16 cellular contexts compared by ENCODE assay signal in the genomic region with DNA sequence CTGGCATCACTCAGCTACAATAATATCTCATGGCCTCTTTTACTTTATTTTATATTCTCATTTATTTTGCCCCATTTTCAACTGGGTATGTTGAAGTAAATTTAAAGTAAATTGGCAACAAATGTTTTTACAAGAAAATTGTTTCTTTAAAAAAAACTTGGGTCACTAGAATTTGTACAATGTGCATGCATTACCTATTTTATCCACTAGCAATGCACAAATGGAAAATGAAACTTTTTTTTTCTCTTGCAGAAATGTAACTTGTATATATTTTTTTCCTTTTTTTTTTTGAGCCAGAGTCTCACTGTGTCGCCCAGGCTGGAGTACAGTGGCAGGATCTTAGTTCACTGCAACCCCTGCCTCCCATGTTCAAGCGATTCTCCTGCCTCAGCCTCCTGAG. TPM values are rescaled to one million over a fixed set of nuclear protein-coding genes. Genes with fewer than 3 reads are reported as not detected.
A peak's percentile ranks its signal among the peaks of the same experiment; 100 is the strongest.
DNase-seq lines count a peak whose midpoint lies in the region; ATAC-seq, FAIRE-seq and TF ChIP-seq lines count a peak whose summit lies in the region.
"Had no signal": no experiment of that assay in that cellular context is flagged by ENCODE, and none has a peak within 500 bp of the region (broad histone marks: within the 10 kb centered on the region; RNA-seq: fewer than 3 reads in every experiment).

No MANE protein-coding gene starts in this region.

- H4K20me1 ChIP-seq in DND-41 (ENCODE audit: insufficient read depth, low read length) (no peaks in the 10 kb centered on the region), GM12878 (ENCODE audit: control insufficient read depth, insufficient read depth) (no peaks in the 10 kb centered on the region)

- TF ChIP-seq POLR2A in GM12878 (IDR thresholded peaks at IDR 0.05; ENCODE audit: low read depth, low read length) (no peak), lower leg skin (IDR thresholded peaks at IDR 0.05) (no peak)

- H3K27ac ChIP-seq in DND-41 (ENCODE audit: low read length): no peak overlapping the region
- H3K27ac ChIP-seq in HEK293 (ENCODE audit: extremely low read depth, low read depth, low read length): no peak overlapping the region
- H3K27ac ChIP-seq in GM12878 (ENCODE audit: control insufficient read depth, insufficient read depth): no peak overlapping the region

- BruUV-seq in GM12878 (replicated peaks; lab: Mats Ljungman, UMichigan): no TSS peak

- POLR2A ChIA-PET in HEK293 (lab: Yijun Ruan, JAX): interaction anchor here (0.6 to 2.0 kb wide), 3 partner anchors 10 to 285 kb away, joined by 3 to 7 read pairs (median 4); partner anchors contain the start of genes H2AZ2 and PURB
- POLR2A ChIA-PET in GM12878 (lab: Charles Lee): interaction anchor here (0.7 to 1.4 kb wide), 3 partner anchors 10 to 32 kb away, joined by 4 to 5 read pairs (median 4); partner anchors contain the start of genes H2AZ2 and PURB

- no peaks in the 10 kb centered on the region for H3K36me3 Mint-ChIP-seq in neural crest cell (ENCODE audit: low read depth)
- no peaks in the 10 kb centered on the region for H3K36me3 Mint-ChIP-seq in activated CD8-positive, alpha-beta memory T cell treated with anti-CD3 and anti-CD28 coated beads, Interleukin-2, amount 10 ng/mL, durations not matched to agents 7 days and 5 days
- H3K36me3 Mint-ChIP-seq: natural killer cell treated with Interleukin-12 subunit alpha and Interleukin-12 subunit beta and Interleukin-15 and Interleukin-18, amount 100 ng/mL, for 72 hours had no signal

- H3K27me3 ChIP-seq in DND-41 (ENCODE audit: insufficient read depth, low read length, poor library complexity): no peaks in the 10 kb centered on the region
- H3K27me3 ChIP-seq in GM12878 (replicated peaks in 1 of 2; ENCODE audit: control insufficient read depth in 2 of 2, insufficient read depth in 2 of 2, low read length in 1 of 2): no peaks in the 10 kb centered on the region

- intact Hi-C loops in GM12878 (cut with micrococcal nuclease; ENCODE audit: unreplicated experiment): no loop called here
- intact Hi-C loops in lower leg skin (cut with DNase I; ENCODE audit: low total_unique reads): loop anchor here (10.0 kb wide), 2 partner anchors 67 to 277 kb away; no protein-coding TSS in a partner anchor

- in situ Hi-C loops in GM12878 (cut with MboI): loop anchor here (5.0 kb wide), 2 partner anchors 69 to 279 kb away; no protein-coding TSS in a partner anchor

- H2AFZ ChIP-seq in DND-41 (ENCODE audit: low read depth, low read length) (no peak overlapping the region), GM12878 (ENCODE audit: control insufficient read depth, low read depth, low read length) (no peak overlapping the region)

- H3K4me1 ChIP-seq in DND-41 (ENCODE audit: insufficient read depth, low read length): peaks cover 6% of the 10 kb centered on the region; the same call in 1 of the 2 replicates
- no peaks in the 10 kb centered on the region for H3K4me1 ChIP-seq in HEK293 (ENCODE audit: control insufficient read depth, insufficient read depth, low read length)
- no peaks in the 10 kb centered on the region for H3K4me1 ChIP-seq in GM12878 (ENCODE audit: control insufficient read depth, insufficient read depth, low read length)

- no peak overlapping the region for H3K4me3 Mint-ChIP-seq in neural crest cell
- H3K4me3 Mint-ChIP-seq in activated CD8-positive, alpha-beta memory T cell treated with anti-CD3 and anti-CD28 coated beads, Interleukin-2, amount 10 ng/mL, durations not matched to agents 7 days and 5 days: no peak overlapping the region
- H3K4me3 Mint-ChIP-seq: activated T-cell treated with anti-CD3 and anti-CD28 coated beads, Interleukin-2, amount 50 U/mL, for 4 hours; natural killer cell treated with Interleukin-12 subunit alpha and Interleukin-12 subunit beta and Interleukin-15 and Interleukin-18, amount 100 ng/mL, for 72 hours had no signal

- no peaks in the 10 kb centered on the region for H3K36me3 ChIP-seq in DND-41 (ENCODE audit: insufficient read depth, low read length)
- no peaks in the 10 kb centered on the region for H3K36me3 ChIP-seq in HEK293 (ENCODE audit: control insufficient read depth in 2 of 2, insufficient read depth in 1 of 2, low read length in 2 of 2)
- H3K36me3 ChIP-seq in GM12878 (ENCODE audit: control insufficient read depth in 2 of 2, insufficient read depth in 2 of 2, low read length in 1 of 2): no peaks in the 10 kb centered on the region

- H3K79me2 ChIP-seq in DND-41 (ENCODE audit: insufficient read depth, low read length) (no peaks in the 10 kb centered on the region), GM12878 (ENCODE audit: control insufficient read depth, insufficient read depth, low read length) (no peaks in the 10 kb centered on the region)

- WGBS in GM12878 (ENCODE audit: insufficient coverage, insufficient replicate concordance, low lambda C conversion rate, missing lambda C conversion rate): 75% methylated on average over 2 of the region's 2 CpGs
- 84 to 92% methylated on average over 2 of the region's 2 CpGs for WGBS in lower leg skin, 2 donors

- no peak for TF ChIP-seq RAD21 in GM12878 (IDR thresholded peaks at IDR 0.05; ENCODE audit: insufficient read depth, low read depth, low read length)

- no peak overlapping the region for H3K9ac ChIP-seq in DND-41 (ENCODE audit: low read depth, low read length)
- no peak overlapping the region for H3K9ac ChIP-seq in GM12878 (ENCODE audit: control insufficient read depth, insufficient read depth, low read length)

- no peak for TF ChIP-seq EP300 in GM12878 (IDR thresholded peaks at IDR 0.05; ENCODE audit: borderline replicate concordance in 1 of 2, control insufficient read depth in 1 of 2, low read depth in 2 of 2, low read length in 2 of 2)

- RAD21 ChIA-PET in GM12878 (lab: Charles Lee; ENCODE audit: unreplicated experiment): interaction anchor here (1.0 to 6.9 kb wide), 11 partner anchors 11 to 278 kb away, joined by 3 to 73 read pairs (median 7); partner anchors contain the start of genes H2AZ2 and PURB

- no peak overlapping the region for H3K27ac Mint-ChIP-seq in neural crest cell (ENCODE audit: unreplicated experiment)
- H3K27ac Mint-ChIP-seq in activated CD8-positive, alpha-beta memory T cell treated with anti-CD3 and anti-CD28 coated beads, Interleukin-2, amount 10 ng/mL, durations not matched to agents 7 days and 5 days: no peak overlapping the region
- H3K27ac Mint-ChIP-seq: natural killer cell treated with Interleukin-12 subunit alpha and Interleukin-12 subunit beta and Interleukin-15 and Interleukin-18, amount 100 ng/mL, for 72 hours had no signal

- FAIRE-seq in GM12878 (lab: Jason Lieb, UNC): no peak
- FAIRE-seq: H1 had no signal

- H3K4me3 ChIP-seq in DND-41 (ENCODE audit: low read depth in 1 of 2, low read length in 2 of 2): no peak overlapping the region
- H3K4me3 ChIP-seq in HEK293 (ENCODE audit: low read depth, low read length): no peak overlapping the region
- H3K4me3 ChIP-seq in GM12878: no peak overlapping the region
- no peak overlapping the region for H3K4me3 ChIP-seq in lower leg skin (ENCODE audit: low read depth, poor library complexity, severe bottlenecking)
- H3K4me3 ChIP-seq: lung had no signal

- no peak overlapping the region for H3K4me2 ChIP-seq in DND-41 (ENCODE audit: insufficient read depth, low read length)
- H3K4me2 ChIP-seq in GM12878 (ENCODE audit: control insufficient read depth, insufficient read depth): no peak overlapping the region

- CTCF ChIA-PET in HEK293 (lab: Yijun Ruan, JAX): interaction anchor here (0.6 to 4.3 kb wide), 5 partner anchors 11 to 277 kb away, joined by 3 to 22 read pairs (median 3); no protein-coding TSS in a partner anchor
- CTCF ChIA-PET in GM12878 (lab: Yijun Ruan, JAX): interaction anchor here (0.6 to 13.1 kb wide), 20 partner anchors 9 to 485 kb away, joined by 3 to 145 read pairs (median 6); partner anchors contain the start of gene H2AZ2
- CTCF ChIA-PET in activated CD8-positive, alpha-beta memory T cell treated with anti-CD3 and anti-CD28 coated beads, Interleukin-2, amount 10 ng/mL, durations not matched to agents 7 days and 5 days (lab: Charles Lee): interaction anchor here (0.6 to 9.4 kb wide), 18 partner anchors 8 to 278 kb away, joined by 3 to 134 read pairs (median 6); partner anchors contain the start of genes H2AZ2, PURB and TBRG4

- SMC1A ChIA-PET in GM12878 (lab: Charles Lee; ENCODE audit: uncharacterized antibody, unreplicated experiment): interaction anchor here (0.7 to 10.3 kb wide), 10 partner anchors 8 to 278 kb away, joined by 3 to 138 read pairs (median 6); no protein-coding TSS in a partner anchor

- ATAC-seq in DND-41 (ENCODE audit: insufficient read depth, low read depth) (no peak), GM12878 (no peak; the same call in 2 of the 3 replicates)
- ATAC-seq in activated CD8-positive, alpha-beta memory T cell treated with anti-CD3 and anti-CD28 coated beads, Interleukin-2, amount 10 ng/mL, durations not matched to agents 7 days and 5 days: no peak
- ATAC-seq: activated T-cell treated with anti-CD3 and anti-CD28 coated beads, Interleukin-2, amount 50 U/mL, for 4 hours; natural killer cell treated with Interleukin-12 subunit alpha and Interleukin-12 subunit beta and Interleukin-15 and Interleukin-18, amount 100 ng/mL, for 72 hours had no signal

- H3K4me1 Mint-ChIP-seq in neural crest cell: peaks cover 5% of the 10 kb centered on the region
- H3K4me1 Mint-ChIP-seq in activated CD8-positive, alpha-beta memory T cell treated with anti-CD3 and anti-CD28 coated beads, Interleukin-2, amount 10 ng/mL, durations not matched to agents 7 days and 5 days: peaks cover 16% of the 10 kb centered on the region

- H3K9me3 ChIP-seq in DND-41 (ENCODE audit: insufficient read depth, low read length, severe bottlenecking) (no peaks in the 10 kb centered on the region), HEK293 (ENCODE audit: control insufficient read depth, insufficient read depth, low read depth, low read length) (no peaks in the 10 kb centered on the region), GM12878 (replicated peaks; ENCODE audit: control insufficient read depth, insufficient read depth, low read length) (no peaks in the 10 kb centered on the region)

- DNase-seq in DND-41 (no peak), GM12878 (ENCODE audit: low read depth, low spot score) (no peak), neural crest cell (ENCODE audit: low read depth, low spot score) (no peak), NCI-H774 (lab: John Stamatoyannopoulos, UW) (no peak), NCI-H2081 (lab: John Stamatoyannopoulos, UW) (no peak), lower leg skin (ENCODE audit: low spot score in 2 of 2) (no peak)
- no peak for DNase-seq in activated CD8-positive, alpha-beta memory T cell treated with anti-CD3 and anti-CD28 coated beads, Interleukin-2, amount 10 ng/mL, durations not matched to agents 7 days and 5 days
- DNase-seq: activated CD4-positive, alpha-beta T cell treated with anti-CD3 and anti-CD28 coated beads for 4 hours; activated T-cell treated with anti-CD3 and anti-CD28 coated beads, Interleukin-2, amount 50 U/mL, for 4 hours; C1 segment of cervical spinal cord; caudate nucleus; DMS153 had no signal

- peaks cover 14% of the 10 kb centered on the region for H3K27me3 Mint-ChIP-seq in neural crest cell (ENCODE audit: low read depth)
- peaks cover 10% of the 10 kb centered on the region for H3K27me3 Mint-ChIP-seq in activated CD8-positive, alpha-beta memory T cell treated with anti-CD3 and anti-CD28 coated beads, Interleukin-2, amount 10 ng/mL, durations not matched to agents 7 days and 5 days

- no peaks in the 10 kb centered on the region for H3K9me3 Mint-ChIP-seq in neural crest cell
- H3K9me3 Mint-ChIP-seq in activated CD8-positive, alpha-beta memory T cell treated with anti-CD3 and anti-CD28 coated beads, Interleukin-2, amount 10 ng/mL, durations not matched to agents 7 days and 5 days (ENCODE audit: low read depth): no peaks in the 10 kb centered on the region
- H3K9me3 Mint-ChIP-seq: activated T-cell treated with anti-CD3 and anti-CD28 coated beads, Interleukin-2, amount 50 U/mL, for 4 hours; natural killer cell treated with Interleukin-12 subunit alpha and Interleukin-12 subunit beta and Interleukin-15 and Interleukin-18, amount 100 ng/mL, for 72 hours had no signal

- TF ChIP-seq CTCF in DND-41 (IDR thresholded peaks at IDR 0.05; ENCODE audit: borderline replicate concordance, extremely low read depth, low read length, poor library complexity, severe bottlenecking): peak; percentile 22
- no peak for TF ChIP-seq CTCF in HEK293 (tag by site-specific recombination; IDR thresholded peaks at IDR 0.05)
- TF ChIP-seq CTCF in GM12878 (IDR thresholded peaks at IDR 0.05 in 2 of 3, conservative IDR thresholded peaks at IDR 0.05 in 1 of 3; ENCODE audit: control insufficient read depth in 2 of 3, extremely low read depth in 1 of 3, insufficient read depth in 1 of 3, low read depth in 3 of 3, low read length in 3 of 3): 0 out of 6 replicates have a peak, but pooled peaks of 1 of the 3 experiments have one; percentile 8
- peak; percentile 51 for TF ChIP-seq CTCF in neural crest cell (conservative IDR thresholded peaks at IDR 0.05)
- TF ChIP-seq CTCF in lower leg skin (IDR thresholded peaks at IDR 0.05): no peak

RNA-seq across cellular contexts. Expression of gene H2AZ2, which starts 10.3 kb away (rescaled TPM):
- total RNA-seq in GM12878 (2013; cell fraction: nucleolus; rRNA removed): 59.9 and 61.4 TPM in 2 replicates
- total RNA-seq in GM12878 (2014; rRNA removed): 268 and 270 TPM in 2 replicates
- 166 and 170 TPM in 2 replicates for total RNA-seq in GM12878 (2014; rRNA removed; fragmentation: Illumina TruSeq; extraction: Trizol)
- total RNA-seq in GM12878 (2021): 212 and 219 TPM in 2 replicates
- 183 TPM for polyA plus RNA-seq in GM12878 (2011; ENCODE audit: low read depth)
- 285 and 347 TPM in 2 replicates for polyA plus RNA-seq in GM12878 (2011; rRNA removed)
- 303 and 308 TPM in 2 replicates for polyA plus RNA-seq in GM12878 (2011; cell fraction: cytosol; rRNA removed)
- 78.4 and 86.9 TPM in 2 replicates for polyA plus RNA-seq in GM12878 (2011; cell fraction: nucleus; rRNA removed)
- 164 and 168 TPM in 2 replicates for polyA plus RNA-seq in GM12878 (2012)
- polyA plus RNA-seq in GM12878 (2014; fragmentation: Illumina TruSeq; extraction: Trizol): 154 and 167 TPM in 2 replicates
- polyA plus RNA-seq in GM12878 (2014; fragmentation: Nextera tagmentation; extraction: Ambion mirVana): 100 to 1,000 TPM; 118 to 162 TPM
- 234 and 282 TPM in 2 replicates for polyA plus RNA-seq in GM12878 (2014; rRNA removed)
- 100 to 1,000 TPM; 358 to 366 TPM for polyA plus RNA-seq in GM12878 (2016; fragmentation: Nextera tagmentation; extraction: Ambion mirVana)
- 137 and 175 TPM in 2 replicates for polyA minus RNA-seq in GM12878 (2011; rRNA and poly(A)+ RNA removed)
- 49.3 and 52.8 TPM in 2 replicates for polyA minus RNA-seq in GM12878 (2011; cell fraction: cytosol; rRNA and poly(A)+ RNA removed)
- polyA minus RNA-seq in GM12878 (2011; cell fraction: nucleus; rRNA and poly(A)+ RNA removed): 13.1 and 19.0 TPM in 2 replicates
- 351 and 353 TPM in 2 replicates for total RNA-seq in neural crest cell
- 100 to 1,000 TPM; 302 to 331 TPM for total RNA-seq in activated CD8-positive, alpha-beta memory T cell treated with anti-CD3 and anti-CD28 coated beads, Interleukin-2, amount 10 ng/mL, durations not matched to agents 7 days and 5 days
- 10 to 100 TPM; 62.8 to 83.8 (median 70.1) TPM for total RNA-seq in lower leg skin

RNA-seq across cellular contexts. Expression of gene PURB, which starts 27.2 kb away (rescaled TPM):
- total RNA-seq in GM12878 (2013; cell fraction: nucleolus; rRNA removed): 43.4 and 43.6 TPM in 2 replicates
- total RNA-seq in GM12878 (2014; rRNA removed) (9.0 and 10.1 TPM in 2 replicates), GM12878 (2014; rRNA removed; fragmentation: Illumina TruSeq; extraction: Trizol) (15.1 and 16.6 TPM in 2 replicates), GM12878 (2021) (17.3 and 18.6 TPM in 2 replicates), neural crest cell (26.2 and 27.3 TPM in 2 replicates), lower leg skin (10 to 100 TPM; 20.0 to 28.5 (median 26.8) TPM)
- 7.6 TPM for polyA plus RNA-seq in GM12878 (2011; ENCODE audit: low read depth)
- polyA plus RNA-seq in GM12878 (2011; rRNA removed) (8.7 and 13.9 TPM in 2 replicates), GM12878 (2014; fragmentation: Illumina TruSeq; extraction: Trizol) (17.9 and 23.2 TPM in 2 replicates), GM12878 (2014; fragmentation: Nextera tagmentation; extraction: Ambion mirVana) (1 to 10 TPM; 2.5 to 2.8 TPM), GM12878 (2014; rRNA removed) (9.9 and 10.5 TPM in 2 replicates), GM12878 (2016; fragmentation: Nextera tagmentation; extraction: Ambion mirVana) (1 to 10 TPM in 1 of 2 experiments, under 1 TPM in 1; 0.77 to 1.5 TPM)
- polyA plus RNA-seq in GM12878 (2011; cell fraction: cytosol; rRNA removed): 4.0 and 4.4 TPM in 2 replicates
- 7.5 and 8.0 TPM in 2 replicates for polyA plus RNA-seq in GM12878 (2011; cell fraction: nucleus; rRNA removed)
- polyA plus RNA-seq in GM12878 (2012): 11.2 and 11.4 TPM in 2 replicates
- 5.1 and 5.8 TPM in 2 replicates for polyA minus RNA-seq in GM12878 (2011; rRNA and poly(A)+ RNA removed)
- 4.8 and 5.5 TPM in 2 replicates for polyA minus RNA-seq in GM12878 (2011; cell fraction: cytosol; rRNA and poly(A)+ RNA removed)
- polyA minus RNA-seq in GM12878 (2011; cell fraction: nucleus; rRNA and poly(A)+ RNA removed): 4.7 and 6.7 TPM in 2 replicates
- 10 to 100 TPM; 33.4 to 35.4 TPM for total RNA-seq in activated CD8-positive, alpha-beta memory T cell treated with anti-CD3 and anti-CD28 coated beads, Interleukin-2, amount 10 ng/mL, durations not matched to agents 7 days and 5 days

Comparison
In these comparisons a context has a peak if more than half of its experiments do, and no peak if none do; other contexts are left out.
1. CTCF ChIP-seq: peak in DND-41 (single experiment) and neural crest cell (single experiment); none in HEK293 (single experiment) and lower leg skin (0 of 3).